ENCODE assay signal across 12 cellular contexts in genomic region chr15:48602358-48603122, GRCh38. TPM values are rescaled to one million over a fixed set of nuclear protein-coding genes. Genes with fewer than 3 reads are reported as not detected.
DNase-seq lines count a peak whose midpoint lies in the region; ATAC-seq, FAIRE-seq and TF ChIP-seq lines count a peak whose summit lies in the region.
"Had no signal": no experiment of that assay in that cellular context is flagged by ENCODE, and none has a peak within 500 bp of the region (broad histone marks: within the 10 kb centered on the region; RNA-seq: fewer than 3 reads in every experiment).

No MANE protein-coding gene starts in this region.

- POLR2A ChIA-PET in endothelial cell of umbilical vein (lab: Charles Lee) = no interaction called here

- no peaks in the 10 kb centered on the region for H3K79me2 ChIP-seq in endothelial cell of umbilical vein (ENCODE audit: control insufficient read depth, insufficient read depth, low read length)

- no peak overlapping the region for H2AFZ ChIP-seq in endothelial cell of umbilical vein (ENCODE audit: low read depth, low read length)

- no peaks in the 10 kb centered on the region for H3K27me3 ChIP-seq in endothelial cell of umbilical vein (ENCODE audit: control insufficient read depth in 2 of 2, insufficient read depth in 2 of 2, low read length in 2 of 2)
- H3K27me3 ChIP-seq: cardiac muscle cell, Peyer's patch had no signal

- DNase-seq in Right ventricle myocardium superior = no peak
- no peak for DNase-seq in Right ventricle myocardium inferior (ENCODE audit: missing footprints)
- DNase-seq in endothelial cell of umbilical vein (ENCODE audit: low read depth, low spot score) = peak; percentile 91
- DNase-seq in lung microvascular endothelial cell (ENCODE audit: low read depth in 2 of 2) = peak; percentile 86 to 90
- DNase-seq in stimulated activated CD8-positive, alpha-beta memory T cell treated with anti-CD3 and anti-CD28 coated beads, Interleukin-4, amount 100 ng/mL, for 48 hours = no peak
- DNase-seq: NCI-H1048, Peyer's patch had no signal

- peaks cover 3% of the 10 kb centered on the region in 2 experiments for H3K36me3 ChIP-seq in endothelial cell of umbilical vein (ENCODE audit: control insufficient read depth in 2 of 2, extremely low read depth in 1 of 2, insufficient read depth in 2 of 2, low read length in 2 of 2)
- H3K36me3 ChIP-seq: cardiac muscle cell, Peyer's patch had no signal

- no peaks in the 10 kb centered on the region for H3K9me3 ChIP-seq in endothelial cell of umbilical vein (replicated peaks; ENCODE audit: control insufficient read depth, insufficient read depth, low read length)
- H3K9me3 ChIP-seq: A549, Peyer's patch had no signal

- peak; percentile 70 for ATAC-seq in Right ventricle myocardium superior (ENCODE audit: poor library complexity)
- no peak for ATAC-seq in Right ventricle myocardium inferior
- ATAC-seq in HG02763 (IDR thresholded peaks at IDR 0.05; ENCODE audit: unreplicated experiment) = no peak
- no peak for ATAC-seq in GM18909 (IDR thresholded peaks at IDR 0.05; ENCODE audit: poor library complexity, unreplicated experiment)
- ATAC-seq in GM19324 (IDR thresholded peaks at IDR 0.05; ENCODE audit: low FRiP score, unreplicated experiment) = no peak
- ATAC-seq: A549 had no signal

- no peak for TF ChIP-seq POLR2A in endothelial cell of umbilical vein (IDR thresholded peaks at IDR 0.05; ENCODE audit: low read depth, low read length)

- CTCF ChIA-PET in endothelial cell of umbilical vein (lab: Charles Lee) = interaction anchor here (0.6 to 1.2 kb wide), 9 partner anchors 10 to 260 kb away, joined by 3 to 7 read pairs (median 4); no protein-coding TSS in a partner anchor

- peak overlapping the region in 1 of 3 experiments; percentile 13 for H3K4me3 ChIP-seq in endothelial cell of umbilical vein (replicated peaks in 1 of 3; ENCODE audit: insufficient read depth in 1 of 3, low read depth in 1 of 3, low read length in 3 of 3)
- H3K4me3 ChIP-seq: A549, cardiac muscle cell, Peyer's patch had no signal

- TSS peak; percentile 34 for BruUV-seq in endothelial cell of umbilical vein (replicated peaks; lab: Mats Ljungman, UMichigan)

- H3K4me1 ChIP-seq in endothelial cell of umbilical vein (ENCODE audit: control insufficient read depth, extremely low read depth, insufficient read depth, low read length) = peaks cover 26% of the 10 kb centered on the region
- H3K4me1 ChIP-seq: A549, Peyer's patch had no signal

- dilution Hi-C loops in endothelial cell of umbilical vein (cut with MboI; ENCODE audit: extremely low pct_ligation_motif_present, low sequenced_read_pairs) = no loop called here

- no peak for TF ChIP-seq CTCF in endothelial cell of umbilical vein (IDR thresholded peaks at IDR 0.05; ENCODE audit: extremely low read depth in 1 of 2, insufficient read depth in 1 of 2, low read depth in 1 of 2, low read length in 2 of 2)

- intact Hi-C loops in Right ventricle myocardium superior (cut with DNase I) = no loop called here
- intact Hi-C loops in Right ventricle myocardium inferior (cut with DNase I) = no loop called here
- intact Hi-C loops in endothelial cell of umbilical vein (cut with micrococcal nuclease) = loop anchor here (1.0 to 5.0 kb wide), 4 partner anchors 36 to 150 kb away; partner anchors contain the start of gene FBN1

- peak; percentile 98 for FAIRE-seq in endothelial cell of umbilical vein (lab: Jason Lieb, UNC)
- FAIRE-seq: A549 had no signal

- H4K20me1 ChIP-seq in endothelial cell of umbilical vein (replicated peaks; ENCODE audit: control insufficient read depth, extremely low read depth, insufficient read depth, low read length) = no peaks in the 10 kb centered on the region

- H3K4me2 ChIP-seq in endothelial cell of umbilical vein (ENCODE audit: insufficient read depth, low read length) = peak overlapping the region; percentile 70
- H3K4me2 ChIP-seq: A549 had no signal

- peak overlapping the region; percentile 43 for H3K9ac ChIP-seq in endothelial cell of umbilical vein (replicated peaks; ENCODE audit: extremely low read depth, insufficient read depth, low read length)

- H3K27ac ChIP-seq in endothelial cell of umbilical vein (ENCODE audit: insufficient read depth, low read depth, low read length) = peak overlapping the region; percentile 71
- H3K27ac ChIP-seq: A549, cardiac muscle cell had no signal

- no peaks in the 10 kb centered on the region for H3K9me1 ChIP-seq in endothelial cell of umbilical vein (replicated peaks; ENCODE audit: control insufficient read depth, extremely low read depth, insufficient read depth, low read length)

TF ChIP-seq in endothelial cell of umbilical vein, 7 proteins besides CTCF, POLR2A, EP300 and RAD21:
- TF ChIP-seq MAX (IDR thresholded peaks at IDR 0.05; ENCODE audit: insufficient read depth, insufficient read length) = no peak
- TF ChIP-seq GATA2 (IDR thresholded peaks at IDR 0.05; ENCODE audit: insufficient read depth, insufficient read length, low read depth, low read length) = no peak
- TF ChIP-seq FOS (IDR thresholded peaks at IDR 0.05; ENCODE audit: borderline replicate concordance, insufficient read depth, low read length) = peak; percentile 46
- TF ChIP-seq JUN (IDR thresholded peaks at IDR 0.05; ENCODE audit: borderline replicate concordance, insufficient read depth, insufficient read length, low read depth) = peak; percentile 93

RNA-seq across cellular contexts. Expression of gene FBN1, which starts 43.0 kb away (rescaled TPM):
- total RNA-seq in Right ventricle myocardium superior (39.4 TPM), Right ventricle myocardium inferior (41.0 TPM), endothelial cell of umbilical vein (88.1 and 111 TPM in 2 replicates), lung microvascular endothelial cell (69.0 and 97.0 TPM in 2 replicates)
- 102 and 107 TPM in 2 replicates for polyA plus RNA-seq in endothelial cell of umbilical vein
- 98.4 and 101 TPM in 2 replicates for polyA plus RNA-seq in endothelial cell of umbilical vein (2011; cell fraction: cytosol; rRNA removed)
- 171 and 201 TPM in 2 replicates for polyA plus RNA-seq in endothelial cell of umbilical vein (2011; cell fraction: nucleus; rRNA removed)
- 87.6 and 98.0 TPM in 2 replicates for polyA plus RNA-seq in endothelial cell of umbilical vein (2012)
- 326 and 432 TPM in 2 replicates for polyA minus RNA-seq in endothelial cell of umbilical vein
- 3.3 TPM for polyA minus RNA-seq in endothelial cell of umbilical vein (2011; cell fraction: cytosol; rRNA and poly(A)+ RNA removed)
- polyA minus RNA-seq in endothelial cell of umbilical vein (2011; cell fraction: nucleus; rRNA and poly(A)+ RNA removed) = 180 and 222 TPM in 2 replicates

Comparison
In these comparisons a context has a peak if more than half of its experiments do, and no peak if none do; other contexts are left out.
1. DNase-seq: peak in endothelial cell of umbilical vein (single experiment) and lung microvascular endothelial cell (2 of 2); none in Right ventricle myocardium superior (single experiment), Right ventricle myocardium inferior (single experiment) and stimulated activated CD8-positive, alpha-beta memory T cell treated with anti-CD3 and anti-CD28 coated beads, Interleukin-4, amount 100 ng/mL, for 48 hours (single experiment).